ENCODE assay signal across 16 cellular contexts in the genomic region with DNA sequence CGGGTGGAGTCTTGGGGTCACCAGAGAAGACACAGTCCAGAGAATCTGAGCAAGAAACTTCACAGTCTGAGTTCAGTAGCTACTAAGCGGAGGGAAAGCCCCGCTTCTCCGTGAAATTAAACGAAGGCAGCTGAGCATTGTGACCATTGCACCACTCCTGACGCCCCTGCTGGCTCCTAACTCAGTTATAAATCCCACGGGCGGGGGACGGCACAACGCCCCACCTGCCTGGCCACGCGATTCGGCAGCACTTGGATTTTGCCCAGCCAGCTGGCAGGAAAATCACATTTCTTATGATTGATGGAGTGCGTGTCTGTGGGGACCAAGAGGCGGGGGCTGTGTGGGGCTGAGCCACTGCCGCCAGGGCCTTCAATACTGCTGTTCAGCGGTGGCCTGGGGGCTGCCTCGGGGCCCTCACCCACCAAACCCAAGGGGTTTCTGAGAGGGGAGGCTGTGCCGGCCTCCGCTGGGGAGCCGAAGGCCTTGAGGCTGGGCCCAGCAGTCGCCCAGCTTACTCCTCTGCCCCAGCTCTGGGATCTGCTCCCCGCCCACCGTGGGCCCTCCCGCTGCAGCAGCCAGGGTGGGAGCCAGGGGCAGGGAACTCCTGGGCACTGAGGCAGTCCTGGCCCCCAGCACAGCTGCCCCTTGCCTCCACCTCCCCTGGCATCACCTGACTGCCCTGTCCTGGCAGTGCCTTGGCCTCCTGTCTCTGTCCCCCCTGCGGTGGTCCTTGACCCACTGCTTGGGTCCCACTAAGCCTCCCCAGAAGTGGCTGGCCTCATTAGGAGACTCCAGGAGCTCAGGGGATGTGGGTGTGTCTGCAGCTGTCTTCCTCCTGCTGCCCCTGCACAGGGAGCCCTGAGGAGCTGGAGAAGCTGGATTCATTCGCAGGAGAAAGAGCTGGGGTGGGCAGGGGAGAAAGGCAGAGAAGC. TPM values are rescaled to one million over a fixed set of nuclear protein-coding genes. Genes with fewer than 3 reads are reported as not detected.
DNase-seq lines count a peak whose midpoint lies in the region; ATAC-seq and TF ChIP-seq lines count a peak whose summit lies in the region.
"Had no signal": no experiment of that assay in that cellular context is flagged by ENCODE, and none has a peak within 500 bp of the region (broad histone marks: within the 10 kb centered on the region; RNA-seq: fewer than 3 reads in every experiment).

No MANE protein-coding gene starts in this region.

- CTCF ChIA-PET in A673 (lab: Charles Lee): no interaction called here

- POLR2A ChIA-PET in A673 (lab: Charles Lee; ENCODE audit: low non-redundant PET): no interaction called here

- H3K27ac ChIP-seq in A673 (ENCODE audit: low read depth, low read length, poor library complexity, severe bottlenecking): no peak overlapping the region
- no peak overlapping the region for H3K27ac ChIP-seq in WERI-Rb-1
- H3K27ac ChIP-seq in spleen: no peak overlapping the region
- H3K27ac ChIP-seq: KMS-11, SJCRH30 had no signal

- H3K4me3 Mint-ChIP-seq in neural crest cell: no peak overlapping the region
- H3K4me3 Mint-ChIP-seq: CD4-positive, alpha-beta memory T cell; GM23338; T-helper 1 cell treated with Interleukin-12 subunit alpha and Interleukin-12 subunit beta and Interleukin-4 antibody, amounts not matched to agents 30 μg/mL and 1 μg/mL, for 36 hours had no signal

- H3K4me3 ChIP-seq in A673 (ENCODE audit: low read depth, low read length, poor library complexity, severe bottlenecking) (no peak overlapping the region), BE2C (ENCODE audit: low read depth, low read length) (no peak overlapping the region), WERI-Rb-1 (ENCODE audit: low read depth, low read length) (no peak overlapping the region), spleen (no peak overlapping the region)
- H3K4me3 ChIP-seq: GM23338, SJCRH30 had no signal

- intact Hi-C loops in A673 (cut with micrococcal nuclease; ENCODE audit: unreplicated experiment) (loop anchor here (5.0 kb wide), 1 partner anchor 50 kb away; no protein-coding TSS in a partner anchor), spleen (cut with DNase I; ENCODE audit: low total_unique reads) (no loop called here)

- H3K4me1 ChIP-seq in A673 (ENCODE audit: insufficient read depth, low read length, poor library complexity, severe bottlenecking) (peaks cover 54% of the 10 kb centered on the region), BE2C (no peaks in the 10 kb centered on the region), spleen (no peaks in the 10 kb centered on the region)
- H3K4me1 ChIP-seq: SJCRH30 had no signal

- no TSS peak for BruUV-seq in A673 (replicated peaks; lab: Mats Ljungman, UMichigan)

- no peaks in the 10 kb centered on the region for H3K9me3 Mint-ChIP-seq in neural crest cell
- H3K9me3 Mint-ChIP-seq: CD4-positive, alpha-beta memory T cell; GM23338; T-helper 1 cell treated with Interleukin-12 subunit alpha and Interleukin-12 subunit beta and Interleukin-4 antibody, amounts not matched to agents 30 μg/mL and 1 μg/mL, for 36 hours had no signal

- TF ChIP-seq CTCF in A673 (conservative IDR thresholded peaks at IDR 0.05; ENCODE audit: low read depth, low read length) (no peak), BE2C (IDR thresholded peaks at IDR 0.05; ENCODE audit: low read depth, low read length) (no peak), WERI-Rb-1 (IDR thresholded peaks at IDR 0.05; ENCODE audit: low read depth, low read length) (no peak), neural crest cell (conservative IDR thresholded peaks at IDR 0.05) (no peak), spleen (IDR thresholded peaks at IDR 0.05 in 8 of 11, conservative IDR thresholded peaks at IDR 0.05 in 3 of 11) (no peak)

- H3K36me3 ChIP-seq in A673 (ENCODE audit: insufficient read depth, low read length, poor library complexity, severe bottlenecking) (no peaks in the 10 kb centered on the region), BE2C (no peaks in the 10 kb centered on the region), WERI-Rb-1 (no peaks in the 10 kb centered on the region), spleen (no peaks in the 10 kb centered on the region)
- H3K36me3 ChIP-seq: SJCRH30 had no signal

- H3K36me3 Mint-ChIP-seq in neural crest cell (ENCODE audit: low read depth): no peaks in the 10 kb centered on the region
- H3K36me3 Mint-ChIP-seq: CD4-positive, alpha-beta memory T cell had no signal

- H3K9me3 ChIP-seq in A673 (ENCODE audit: low read depth, low read length, poor library complexity, severe bottlenecking) (no peaks in the 10 kb centered on the region), BE2C (no peaks in the 10 kb centered on the region), WERI-Rb-1 (ENCODE audit: severe bottlenecking) (no peaks in the 10 kb centered on the region), spleen (no peaks in the 10 kb centered on the region)
- H3K9me3 ChIP-seq: SJCRH30 had no signal

- H3K4me1 Mint-ChIP-seq in neural crest cell: peaks cover 37% of the 10 kb centered on the region

- WGBS in spleen, 5 donors: 71 to 80% (median 78%) methylated on average over 14 to 27 of the region's 27 CpGs

- H3K27me3 ChIP-seq in A673 (replicated peaks; ENCODE audit: insufficient read depth, low read depth, low read length, poor library complexity) (no peaks in the 10 kb centered on the region), BE2C (no peaks in the 10 kb centered on the region), WERI-Rb-1 (ENCODE audit: insufficient read depth, low read depth, severe bottlenecking) (no peaks in the 10 kb centered on the region), spleen (replicated peaks in 1 of 7) (peaks cover 0 to 86% (median 7%) of the 10 kb centered on the region in 7 donors)
- H3K27me3 ChIP-seq: SJCRH30 had no signal

- TF ChIP-seq POLR2A in spleen (IDR thresholded peaks at IDR 0.05): no peak

- ATAC-seq in left lobe of liver: no peak
- ATAC-seq: GM23338 had no signal

- DNase-seq in A673 (ENCODE audit: low spot score) (peak; percentile 22), BE2C (peak; percentile 54), WERI-Rb-1 (peak; percentile 29), neural crest cell (ENCODE audit: low read depth, low spot score) (no peak), left lobe of liver (ENCODE audit: low spot score) (no peak), spleen (no peak), 8988T (no peak)
- DNase-seq: Calu3; CD4-positive, alpha-beta memory T cell; NCI-H187; NCI-H446 treated with DMSO at 0.1 percent for 48 hours; NCI-H774; SJCRH30 had no signal

- peak overlapping the region; percentile 91 for H3K27ac Mint-ChIP-seq in neural crest cell (ENCODE audit: unreplicated experiment)
- H3K27ac Mint-ChIP-seq: GM23338; T-helper 1 cell treated with Interleukin-12 subunit alpha and Interleukin-12 subunit beta and Interleukin-4 antibody, amounts not matched to agents 30 μg/mL and 1 μg/mL, for 36 hours had no signal

- H3K27me3 Mint-ChIP-seq in neural crest cell (ENCODE audit: low read depth): no peaks in the 10 kb centered on the region

RNA-seq across cellular contexts. Expression of gene SHISAL1, which starts 30.8 kb away (rescaled TPM):
- total RNA-seq in A673 (2021): 1.8 and 2.5 TPM in 2 replicates
- polyA plus RNA-seq in BE2C (2012; ENCODE audit: insufficient read depth, insufficient read length, low read depth): not detected
- 4.2 and 4.3 TPM in 2 replicates for total RNA-seq in neural crest cell
- 0.10 TPM for total RNA-seq in left lobe of liver
- under 1 TPM; 0.11 to 0.47 (median 0.26) TPM for total RNA-seq in spleen
- polyA plus RNA-seq in spleen: under 1 TPM; 0.10 to 0.35 (median 0.15) TPM
- total RNA-seq: Calu3; CD4-positive, alpha-beta memory T cell; SJCRH30 had no signal
- polyA plus RNA-seq: CD4-positive, alpha-beta memory T cell had no signal

Comparison
In these comparisons a context has a peak if more than half of its experiments do, and no peak if none do; other contexts are left out.
1. DNase-seq: peak in A673 (single experiment), BE2C (single experiment) and WERI-Rb-1 (single experiment); none in neural crest cell (single experiment), left lobe of liver (single experiment), spleen (single experiment) and 8988T (single experiment).